1 cellular context compared by ENCODE assay signal in the genomic region with DNA sequence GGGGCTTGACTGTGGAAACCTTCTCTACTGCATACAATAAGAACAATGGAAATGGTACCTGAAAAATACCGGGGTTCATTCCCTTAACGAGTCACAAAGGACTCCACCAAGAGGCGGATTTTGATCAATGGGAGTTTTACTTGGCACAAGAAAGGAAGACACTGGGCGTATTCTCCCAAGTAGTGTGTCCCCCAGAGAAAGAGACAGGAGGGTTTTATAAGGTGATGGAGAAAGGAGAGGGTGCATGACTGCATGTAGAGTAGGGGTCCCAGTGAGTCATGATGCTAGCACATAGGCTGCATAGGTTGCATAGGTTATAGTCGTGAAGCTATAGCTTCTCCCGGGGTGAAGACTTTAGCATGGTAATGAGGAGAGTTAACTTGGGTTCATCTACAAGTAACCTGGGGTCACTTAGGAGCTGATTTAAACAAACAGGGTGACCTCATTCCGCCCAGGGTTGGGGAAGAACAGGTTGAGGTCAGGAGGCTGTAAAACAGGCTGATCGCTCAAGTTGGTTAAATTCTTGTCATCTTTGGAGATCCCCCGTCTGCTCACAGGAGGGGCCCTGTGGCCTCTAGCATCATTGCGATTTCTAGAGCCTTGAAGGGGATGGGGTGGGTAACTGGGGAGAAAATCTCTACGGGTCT.
TF ChIP-seq lines count a peak whose summit lies in the region.

No MANE protein-coding gene starts in this region.

TF ChIP-seq in GM23338, 12 proteins besides CTCF, POLR2A, EP300 and RAD21 (continued from another document):
- TF ChIP-seq, protein P1, sequence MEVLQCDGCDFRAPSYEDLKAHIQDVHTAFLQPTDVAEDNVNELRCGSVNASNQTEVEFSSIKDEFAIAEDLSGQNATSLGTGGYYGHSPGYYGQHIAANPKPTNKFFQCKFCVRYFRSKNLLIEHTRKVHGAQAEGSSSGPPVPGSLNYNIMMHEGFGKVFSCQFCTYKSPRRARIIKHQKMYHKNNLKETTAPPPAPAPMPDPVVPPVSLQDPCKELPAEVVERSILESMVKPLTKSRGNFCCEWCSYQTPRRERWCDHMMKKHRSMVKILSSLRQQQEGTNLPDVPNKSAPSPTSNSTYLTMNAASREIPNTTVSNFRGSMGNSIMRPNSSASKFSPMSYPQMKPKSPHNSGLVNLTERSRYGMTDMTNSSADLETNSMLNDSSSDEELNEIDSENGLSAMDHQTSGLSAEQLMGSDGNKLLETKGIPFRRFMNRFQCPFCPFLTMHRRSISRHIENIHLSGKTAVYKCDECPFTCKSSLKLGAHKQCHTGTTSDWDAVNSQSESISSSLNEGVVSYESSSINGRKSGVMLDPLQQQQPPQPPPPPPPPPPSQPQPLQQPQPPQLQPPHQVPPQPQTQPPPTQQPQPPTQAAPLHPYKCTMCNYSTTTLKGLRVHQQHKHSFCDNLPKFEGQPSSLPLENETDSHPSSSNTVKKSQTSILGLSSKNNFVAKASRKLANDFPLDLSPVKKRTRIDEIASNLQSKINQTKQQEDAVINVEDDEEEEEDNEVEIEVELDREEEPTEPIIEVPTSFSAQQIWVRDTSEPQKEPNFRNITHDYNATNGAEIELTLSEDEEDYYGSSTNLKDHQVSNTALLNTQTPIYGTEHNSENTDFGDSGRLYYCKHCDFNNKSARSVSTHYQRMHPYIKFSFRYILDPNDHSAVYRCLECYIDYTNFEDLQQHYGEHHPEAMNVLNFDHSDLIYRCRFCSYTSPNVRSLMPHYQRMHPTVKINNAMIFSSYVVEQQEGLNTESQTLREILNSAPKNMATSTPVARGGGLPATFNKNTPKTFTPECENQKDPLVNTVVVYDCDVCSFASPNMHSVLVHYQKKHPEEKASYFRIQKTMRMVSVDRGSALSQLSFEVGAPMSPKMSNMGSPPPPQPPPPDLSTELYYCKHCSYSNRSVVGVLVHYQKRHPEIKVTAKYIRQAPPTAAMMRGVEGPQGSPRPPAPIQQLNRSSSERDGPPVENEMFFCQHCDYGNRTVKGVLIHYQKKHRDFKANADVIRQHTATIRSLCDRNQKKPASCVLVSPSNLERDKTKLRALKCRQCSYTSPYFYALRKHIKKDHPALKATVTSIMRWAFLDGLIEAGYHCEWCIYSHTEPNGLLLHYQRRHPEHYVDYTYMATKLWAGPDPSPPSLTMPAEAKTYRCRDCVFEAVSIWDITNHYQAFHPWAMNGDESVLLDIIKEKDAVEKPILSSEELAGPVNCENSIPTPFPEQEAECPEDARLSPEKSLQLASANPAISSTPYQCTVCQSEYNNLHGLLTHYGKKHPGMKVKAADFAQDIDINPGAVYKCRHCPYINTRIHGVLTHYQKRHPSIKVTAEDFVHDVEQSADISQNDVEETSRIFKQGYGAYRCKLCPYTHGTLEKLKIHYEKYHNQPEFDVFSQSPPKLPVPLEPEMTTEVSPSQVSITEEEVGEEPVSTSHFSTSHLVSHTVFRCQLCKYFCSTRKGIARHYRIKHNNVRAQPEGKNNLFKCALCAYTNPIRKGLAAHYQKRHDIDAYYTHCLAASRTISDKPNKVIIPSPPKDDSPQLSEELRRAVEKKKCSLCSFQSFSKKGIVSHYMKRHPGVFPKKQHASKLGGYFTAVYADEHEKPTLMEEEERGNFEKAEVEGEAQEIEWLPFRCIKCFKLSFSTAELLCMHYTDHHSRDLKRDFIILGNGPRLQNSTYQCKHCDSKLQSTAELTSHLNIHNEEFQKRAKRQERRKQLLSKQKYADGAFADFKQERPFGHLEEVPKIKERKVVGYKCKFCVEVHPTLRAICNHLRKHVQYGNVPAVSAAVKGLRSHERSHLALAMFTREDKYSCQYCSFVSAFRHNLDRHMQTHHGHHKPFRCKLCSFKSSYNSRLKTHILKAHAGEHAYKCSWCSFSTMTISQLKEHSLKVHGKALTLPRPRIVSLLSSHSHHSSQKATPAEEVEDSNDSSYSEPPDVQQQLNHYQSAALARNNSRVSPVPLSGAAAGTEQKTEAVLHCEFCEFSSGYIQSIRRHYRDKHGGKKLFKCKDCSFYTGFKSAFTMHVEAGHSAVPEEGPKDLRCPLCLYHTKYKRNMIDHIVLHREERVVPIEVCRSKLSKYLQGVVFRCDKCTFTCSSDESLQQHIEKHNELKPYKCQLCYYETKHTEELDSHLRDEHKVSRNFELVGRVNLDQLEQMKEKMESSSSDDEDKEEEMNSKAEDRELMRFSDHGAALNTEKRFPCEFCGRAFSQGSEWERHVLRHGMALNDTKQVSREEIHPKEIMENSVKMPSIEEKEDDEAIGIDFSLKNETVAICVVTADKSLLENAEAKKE (CRISPR knock-in tag; IDR thresholded peaks at IDR 0.05) = no peak
- TF ChIP-seq ZNF331 (CRISPR knock-in tag; IDR thresholded peaks at IDR 0.05; ENCODE audit: low read depth) (no peak), NANOG (IDR thresholded peaks at IDR 0.05; ENCODE audit: borderline replicate concordance) (no peak), POLR2AphosphoS5 (IDR thresholded peaks at IDR 0.05; ENCODE audit: low read depth) (no peak), JUNB (IDR thresholded peaks at IDR 0.05; ENCODE audit: unreplicated experiment) (no peak), EZH2 (IDR thresholded peaks at IDR 0.05; ENCODE audit: low read depth, unreplicated experiment) (no peak), STAT1 (IDR thresholded peaks at IDR 0.05; ENCODE audit: unreplicated experiment) (no peak), CREB1 (CRISPR knock-in tag; IDR thresholded peaks at IDR 0.05; ENCODE audit: low read depth) (no peak), ZNF114 (CRISPR knock-in tag; IDR thresholded peaks at IDR 0.05) (no peak)
- TF ChIP-seq, protein P2, sequence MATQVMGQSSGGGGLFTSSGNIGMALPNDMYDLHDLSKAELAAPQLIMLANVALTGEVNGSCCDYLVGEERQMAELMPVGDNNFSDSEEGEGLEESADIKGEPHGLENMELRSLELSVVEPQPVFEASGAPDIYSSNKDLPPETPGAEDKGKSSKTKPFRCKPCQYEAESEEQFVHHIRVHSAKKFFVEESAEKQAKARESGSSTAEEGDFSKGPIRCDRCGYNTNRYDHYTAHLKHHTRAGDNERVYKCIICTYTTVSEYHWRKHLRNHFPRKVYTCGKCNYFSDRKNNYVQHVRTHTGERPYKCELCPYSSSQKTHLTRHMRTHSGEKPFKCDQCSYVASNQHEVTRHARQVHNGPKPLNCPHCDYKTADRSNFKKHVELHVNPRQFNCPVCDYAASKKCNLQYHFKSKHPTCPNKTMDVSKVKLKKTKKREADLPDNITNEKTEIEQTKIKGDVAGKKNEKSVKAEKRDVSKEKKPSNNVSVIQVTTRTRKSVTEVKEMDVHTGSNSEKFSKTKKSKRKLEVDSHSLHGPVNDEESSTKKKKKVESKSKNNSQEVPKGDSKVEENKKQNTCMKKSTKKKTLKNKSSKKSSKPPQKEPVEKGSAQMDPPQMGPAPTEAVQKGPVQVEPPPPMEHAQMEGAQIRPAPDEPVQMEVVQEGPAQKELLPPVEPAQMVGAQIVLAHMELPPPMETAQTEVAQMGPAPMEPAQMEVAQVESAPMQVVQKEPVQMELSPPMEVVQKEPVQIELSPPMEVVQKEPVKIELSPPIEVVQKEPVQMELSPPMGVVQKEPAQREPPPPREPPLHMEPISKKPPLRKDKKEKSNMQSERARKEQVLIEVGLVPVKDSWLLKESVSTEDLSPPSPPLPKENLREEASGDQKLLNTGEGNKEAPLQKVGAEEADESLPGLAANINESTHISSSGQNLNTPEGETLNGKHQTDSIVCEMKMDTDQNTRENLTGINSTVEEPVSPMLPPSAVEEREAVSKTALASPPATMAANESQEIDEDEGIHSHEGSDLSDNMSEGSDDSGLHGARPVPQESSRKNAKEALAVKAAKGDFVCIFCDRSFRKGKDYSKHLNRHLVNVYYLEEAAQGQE (IDR thresholded peaks at IDR 0.05; ENCODE audit: unreplicated experiment) = no peak
